In the genomic region with DNA sequence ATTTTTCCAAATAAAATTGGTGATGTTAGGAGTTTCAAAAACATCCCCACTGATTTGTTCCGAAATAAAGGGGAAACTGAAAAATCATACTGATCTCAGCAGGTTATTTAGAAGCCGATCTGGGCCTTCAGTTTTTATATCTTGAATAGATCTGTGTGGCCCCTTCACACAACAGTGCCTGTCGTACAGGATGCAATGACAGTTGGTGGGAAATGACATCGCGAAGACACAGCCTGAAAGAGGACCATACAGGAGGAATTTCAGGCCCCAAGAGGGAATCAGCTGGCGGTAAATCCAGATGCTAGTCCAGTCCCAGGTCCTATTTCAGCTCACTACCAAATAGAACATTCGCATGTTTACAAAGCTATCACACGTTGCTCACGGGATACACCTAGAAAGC, we compare ENCODE assay signal across 1 cellular context.
A peak's percentile ranks its signal among the peaks of the same experiment; 100 is the strongest.
TF ChIP-seq lines count a peak whose summit lies in the region.

No MANE protein-coding gene starts in this region.

TF ChIP-seq in K562, 482 proteins besides CTCF, POLR2A, EP300 and RAD21 (continued from another document):
- TF ChIP-seq, protein P1, sequence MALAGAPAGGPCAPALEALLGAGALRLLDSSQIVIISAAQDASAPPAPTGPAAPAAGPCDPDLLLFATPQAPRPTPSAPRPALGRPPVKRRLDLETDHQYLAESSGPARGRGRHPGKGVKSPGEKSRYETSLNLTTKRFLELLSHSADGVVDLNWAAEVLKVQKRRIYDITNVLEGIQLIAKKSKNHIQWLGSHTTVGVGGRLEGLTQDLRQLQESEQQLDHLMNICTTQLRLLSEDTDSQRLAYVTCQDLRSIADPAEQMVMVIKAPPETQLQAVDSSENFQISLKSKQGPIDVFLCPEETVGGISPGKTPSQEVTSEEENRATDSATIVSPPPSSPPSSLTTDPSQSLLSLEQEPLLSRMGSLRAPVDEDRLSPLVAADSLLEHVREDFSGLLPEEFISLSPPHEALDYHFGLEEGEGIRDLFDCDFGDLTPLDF (CRISPR knock-in tag; IDR thresholded peaks at IDR 0.05): no peak
- TF ChIP-seq LEF1 (IDR thresholded peaks at IDR 0.05) (0 out of 2 replicates have a peak, but pooled peaks have one; percentile 4), NR2C1 (IDR thresholded peaks at IDR 0.05) (no peak), NR2C1 (tag; IDR thresholded peaks at IDR 0.05) (no peak), NUFIP1 (IDR thresholded peaks at IDR 0.05; ENCODE audit: partially characterized antibody) (no peak), POLR2AphosphoS5 (IDR thresholded peaks at IDR 0.05; ENCODE audit: control insufficient read depth, insufficient read depth, low read depth, low read length) (no peak), FOXJ3 (CRISPR knock-in tag; IDR thresholded peaks at IDR 0.05) (no peak), ATF1 (CRISPR knock-in tag; IDR thresholded peaks at IDR 0.05) (no peak), ATF1 (tag; IDR thresholded peaks at IDR 0.05) (no peak), PML (IDR thresholded peaks at IDR 0.05; ENCODE audit: low read length) (peak; percentile 24; the same call in 1 of the 2 replicates), MYC (IDR thresholded peaks at IDR 0.05; ENCODE audit: low read depth, low read length) (no peak; the same call in 1 of the 2 replicates), MYC (CRISPR knock-in tag; IDR thresholded peaks at IDR 0.05; ENCODE audit: borderline replicate concordance, low read depth) (no peak), TEAD4 (IDR thresholded peaks at IDR 0.05; ENCODE audit: low read length) (no peak), TEAD4 (CRISPR knock-in tag; IDR thresholded peaks at IDR 0.05; ENCODE audit: borderline replicate concordance) (no peak), RBM34 (IDR thresholded peaks at IDR 0.05; ENCODE audit: borderline replicate concordance, insufficient read depth, low read length) (no peak), NR4A1 (CRISPR knock-in tag; IDR thresholded peaks at IDR 0.05) (no peak), NR4A1 (tag; IDR thresholded peaks at IDR 0.05) (no peak), ZNF347 (CRISPR knock-in tag; IDR thresholded peaks at IDR 0.05; ENCODE audit: low read depth) (no peak), CCAR2 (IDR thresholded peaks at IDR 0.05; ENCODE audit: low read depth, low read length) (no peak), ZSCAN32 (CRISPR knock-in tag; IDR thresholded peaks at IDR 0.05) (no peak), RBBP5 (IDR thresholded peaks at IDR 0.05; ENCODE audit: borderline replicate concordance, insufficient read depth, low read length, poor library complexity, severe bottlenecking) (no peak), SOX6 (IDR thresholded peaks at IDR 0.05) (peak; percentile 5; the same call in 1 of the 2 replicates)
- TF ChIP-seq, protein P2, sequence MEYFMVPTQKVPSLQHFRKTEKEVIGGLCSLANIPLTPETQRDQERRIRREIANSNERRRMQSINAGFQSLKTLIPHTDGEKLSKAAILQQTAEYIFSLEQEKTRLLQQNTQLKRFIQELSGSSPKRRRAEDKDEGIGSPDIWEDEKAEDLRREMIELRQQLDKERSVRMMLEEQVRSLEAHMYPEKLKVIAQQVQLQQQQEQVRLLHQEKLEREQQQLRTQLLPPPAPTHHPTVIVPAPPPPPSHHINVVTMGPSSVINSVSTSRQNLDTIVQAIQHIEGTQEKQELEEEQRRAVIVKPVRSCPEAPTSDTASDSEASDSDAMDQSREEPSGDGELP (CRISPR knock-in tag; IDR thresholded peaks at IDR 0.05; ENCODE audit: borderline replicate concordance): 0 out of 2 replicates have a peak, but pooled peaks have one; percentile 11
- TF ChIP-seq, protein P3, sequence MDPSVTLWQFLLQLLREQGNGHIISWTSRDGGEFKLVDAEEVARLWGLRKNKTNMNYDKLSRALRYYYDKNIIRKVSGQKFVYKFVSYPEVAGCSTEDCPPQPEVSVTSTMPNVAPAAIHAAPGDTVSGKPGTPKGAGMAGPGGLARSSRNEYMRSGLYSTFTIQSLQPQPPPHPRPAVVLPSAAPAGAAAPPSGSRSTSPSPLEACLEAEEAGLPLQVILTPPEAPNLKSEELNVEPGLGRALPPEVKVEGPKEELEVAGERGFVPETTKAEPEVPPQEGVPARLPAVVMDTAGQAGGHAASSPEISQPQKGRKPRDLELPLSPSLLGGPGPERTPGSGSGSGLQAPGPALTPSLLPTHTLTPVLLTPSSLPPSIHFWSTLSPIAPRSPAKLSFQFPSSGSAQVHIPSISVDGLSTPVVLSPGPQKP (CRISPR knock-in tag; IDR thresholded peaks at IDR 0.05): no peak
- TF ChIP-seq, protein P4, sequence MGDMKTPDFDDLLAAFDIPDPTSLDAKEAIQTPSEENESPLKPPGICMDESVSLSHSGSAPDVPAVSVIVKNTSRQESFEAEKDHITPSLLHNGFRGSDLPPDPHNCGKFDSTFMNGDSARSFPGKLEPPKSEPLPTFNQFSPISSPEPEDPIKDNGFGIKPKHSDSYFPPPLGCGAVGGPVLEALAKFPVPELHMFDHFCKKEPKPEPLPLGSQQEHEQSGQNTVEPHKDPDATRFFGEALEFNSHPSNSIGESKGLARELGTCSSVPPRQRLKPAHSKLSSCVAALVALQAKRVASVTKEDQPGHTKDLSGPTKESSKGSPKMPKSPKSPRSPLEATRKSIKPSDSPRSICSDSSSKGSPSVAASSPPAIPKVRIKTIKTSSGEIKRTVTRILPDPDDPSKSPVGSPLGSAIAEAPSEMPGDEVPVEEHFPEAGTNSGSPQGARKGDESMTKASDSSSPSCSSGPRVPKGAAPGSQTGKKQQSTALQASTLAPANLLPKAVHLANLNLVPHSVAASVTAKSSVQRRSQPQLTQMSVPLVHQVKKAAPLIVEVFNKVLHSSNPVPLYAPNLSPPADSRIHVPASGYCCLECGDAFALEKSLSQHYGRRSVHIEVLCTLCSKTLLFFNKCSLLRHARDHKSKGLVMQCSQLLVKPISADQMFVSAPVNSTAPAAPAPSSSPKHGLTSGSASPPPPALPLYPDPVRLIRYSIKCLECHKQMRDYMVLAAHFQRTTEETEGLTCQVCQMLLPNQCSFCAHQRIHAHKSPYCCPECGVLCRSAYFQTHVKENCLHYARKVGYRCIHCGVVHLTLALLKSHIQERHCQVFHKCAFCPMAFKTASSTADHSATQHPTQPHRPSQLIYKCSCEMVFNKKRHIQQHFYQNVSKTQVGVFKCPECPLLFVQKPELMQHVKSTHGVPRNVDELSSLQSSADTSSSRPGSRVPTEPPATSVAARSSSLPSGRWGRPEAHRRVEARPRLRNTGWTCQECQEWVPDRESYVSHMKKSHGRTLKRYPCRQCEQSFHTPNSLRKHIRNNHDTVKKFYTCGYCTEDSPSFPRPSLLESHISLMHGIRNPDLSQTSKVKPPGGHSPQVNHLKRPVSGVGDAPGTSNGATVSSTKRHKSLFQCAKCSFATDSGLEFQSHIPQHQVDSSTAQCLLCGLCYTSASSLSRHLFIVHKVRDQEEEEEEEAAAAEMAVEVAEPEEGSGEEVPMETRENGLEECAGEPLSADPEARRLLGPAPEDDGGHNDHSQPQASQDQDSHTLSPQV (IDR thresholded peaks at IDR 0.05): no peak
TF ChIP-seq in K562: peak in this region for 14.
